Comparison of ENCODE assay signal across 8 cellular contexts in the genomic region with DNA sequence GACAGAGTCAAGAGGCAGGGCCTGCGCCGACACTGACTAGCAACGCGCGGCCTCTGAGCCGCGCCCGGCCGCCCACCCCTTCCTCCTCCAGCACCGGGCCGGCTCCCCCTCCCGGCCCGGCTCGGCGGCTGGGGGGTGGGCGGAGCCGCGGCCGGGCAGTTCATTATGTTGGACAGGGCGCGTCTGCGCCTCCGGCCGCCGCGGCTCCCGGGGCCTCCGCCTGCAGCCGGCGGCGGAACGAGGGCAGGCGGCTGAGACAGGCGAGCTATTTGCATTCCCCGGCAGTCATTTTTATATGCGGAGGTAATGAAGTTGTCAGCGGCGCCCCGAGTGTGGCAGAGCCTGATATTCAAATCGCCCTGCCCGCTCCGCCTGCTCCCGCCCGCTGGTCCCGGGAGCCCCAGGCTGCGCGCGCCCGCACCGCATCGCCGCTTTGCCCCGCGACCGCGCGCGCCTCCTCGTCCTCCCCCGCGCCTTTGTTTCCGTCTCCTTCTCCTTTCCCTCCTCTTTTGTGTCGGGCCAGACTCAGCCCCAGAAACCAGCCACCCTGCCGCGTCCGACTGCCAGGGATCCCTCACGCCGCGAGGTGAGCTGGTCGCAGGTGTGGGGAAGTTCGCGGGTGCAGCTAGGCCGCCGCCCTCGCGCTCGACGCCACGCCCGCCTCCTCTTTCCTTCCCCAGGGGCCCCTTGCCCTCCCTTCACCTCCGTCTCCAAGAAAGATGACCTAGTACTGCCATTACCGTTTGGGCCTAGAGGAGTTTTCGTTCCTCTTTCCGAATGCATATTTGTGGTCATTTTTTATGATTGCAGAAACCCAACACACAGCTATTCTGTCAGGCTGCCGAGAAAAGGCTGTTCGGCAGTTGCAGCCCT.
DNase-seq lines count a peak whose midpoint lies in the region; ATAC-seq, FAIRE-seq and TF ChIP-seq lines count a peak whose summit lies in the region.

No MANE protein-coding gene starts in this region.

- TF ChIP-seq POLR2A in adrenal gland (IDR thresholded peaks at IDR 0.05): peak in 1 of 2 donors; percentile 71

- H3K9me3 ChIP-seq in HUES64 (ENCODE audit: insufficient read depth, low read depth, low read length): no peaks in the 10 kb centered on the region
- no peaks in the 10 kb centered on the region for H3K9me3 ChIP-seq in adrenal gland (replicated peaks in 1 of 3)

- H3K27me3 ChIP-seq in HUES64 (ENCODE audit: insufficient read depth, low read length) (no peaks in the 10 kb centered on the region; the same call in 1 of the 2 replicates), adrenal gland (no peaks in the 10 kb centered on the region)

- TF ChIP-seq CTCF in adrenal gland (IDR thresholded peaks at IDR 0.05): peak in 1 of 6 experiments; percentile 0

- FAIRE-seq in RCC 7860 (lab: Jason Lieb, UNC): no peak

- intact Hi-C loops in adrenal gland (cut with DNase I): no loop called here
- intact Hi-C loops in left ventricle myocardium superior (cut with micrococcal nuclease): no loop called here
- intact Hi-C loops in posterior cingulate gyrus (cut with DNase I): loop anchor here (10.0 kb wide), 1 partner anchor 96 kb away; no protein-coding TSS in a partner anchor

- DNase-seq in G401 (ENCODE audit: low spot score): peak; percentile 77
- peak; percentile 72 for DNase-seq in RCC 7860 (ENCODE audit: low spot score)
- DNase-seq in adrenal gland: peak; percentile 66 to 85 (median 75)
- peak; percentile 80 for DNase-seq in left ventricle myocardium superior
- DNase-seq in posterior cingulate gyrus: peak; percentile 25 to 92 (median 48)
- DNase-seq in stimulated activated naive CD4-positive, alpha-beta T cell treated with Interleukin-2 at 50 U/mL for 16 hours (lab: John Stamatoyannopoulos, UW): no peak

- H3K36me3 ChIP-seq in HUES64 (ENCODE audit: insufficient read depth, low read length) (no peaks in the 10 kb centered on the region), adrenal gland (replicated peaks in 1 of 2) (no peaks in the 10 kb centered on the region)

- in situ Hi-C loops in G401 (cut with HindIII; ENCODE audit: low sequenced_read_pairs): no loop called here

- peak overlapping the region; percentile 92 for H3K9ac ChIP-seq in HUES64 (ENCODE audit: low read depth, low read length)

- WGBS in HUES64: 1% methylated on average over 86 of the region's 86 CpGs
- 0 to 1% (median 1%) methylated on average over 56 to 86 of the region's 86 CpGs for WGBS in adrenal gland, 4 donors

- peak overlapping the region; percentile 82 for H3K4me3 ChIP-seq in HUES64 (ENCODE audit: low read length)
- peak overlapping the region; percentile 42 to 80 (median 50) for H3K4me3 ChIP-seq in adrenal gland

- ATAC-seq in GM21529 (IDR thresholded peaks at IDR 0.05; ENCODE audit: unreplicated experiment) (peak; percentile 84), left ventricle myocardium superior (peak; percentile 98)

- H3K4me1 ChIP-seq in HUES64 (ENCODE audit: insufficient read depth, low read length): peaks cover 17% of the 10 kb centered on the region
- peaks cover 7 to 29% of the 10 kb centered on the region in 2 donors for H3K4me1 ChIP-seq in adrenal gland (replicated peaks in 1 of 2)

- H3K27ac ChIP-seq in HUES64 (ENCODE audit: low read depth, low read length): peak overlapping the region; percentile 81
- peak overlapping the region; percentile 35 to 93 (median 88) for H3K27ac ChIP-seq in adrenal gland
